ENCODE assay signal across 10 cellular contexts in genomic region chr22:37952629-37953028, GRCh38. TPM values are rescaled to one million over a fixed set of nuclear protein-coding genes. Genes with fewer than 3 reads are reported as not detected.
DNase-seq lines count a peak whose midpoint lies in the region; ATAC-seq and TF ChIP-seq lines count a peak whose summit lies in the region.
"Not testable (repeated sequence)": the region's sequence is repeated elsewhere in the genome, so short reads cannot be mapped to it uniquely, and the experiment has no call there.
"Had no signal": no experiment of that assay in that cellular context is flagged by ENCODE, and none has a peak within 500 bp of the region (broad histone marks: within the 10 kb centered on the region; RNA-seq: fewer than 3 reads in every experiment).

No MANE protein-coding gene starts in this region.

- H3K27me3 Mint-ChIP-seq in T-helper 17 cell, result peaks cover 13% of the 10 kb centered on the region

- H3K4me3 ChIP-seq in BJ (ENCODE audit: low read depth, low read length) (peak overlapping the region; percentile 100), HUES64 (ENCODE audit: low read length) (peak overlapping the region; percentile 94), astrocyte of the cerebellum (ENCODE audit: low read depth, low read length) (peak overlapping the region; percentile 94), esophagus muscularis mucosa (peak overlapping the region; percentile 83 to 95 (median 86)), kidney epithelial cell (ENCODE audit: low read depth, low read length) (peak overlapping the region; percentile 86), neuronal stem cell (ENCODE audit: low read length in 2 of 2) (peak overlapping the region; percentile 87 to 93), subcutaneous abdominal adipose tissue (ENCODE audit: low read depth in 1 of 5, low read length in 5 of 5) (peak overlapping the region; percentile 81 to 97 (median 96))

- H3K79me1 ChIP-seq in neuronal stem cell (ENCODE audit: low read depth, low read length), result not testable (repeated sequence)

- H2BK15ac ChIP-seq in neuronal stem cell (ENCODE audit: low read length), result not testable (repeated sequence)

- peak overlapping the region; percentile 100 for H3K4me3 Mint-ChIP-seq in T-helper 17 cell

- H3K27ac ChIP-seq in HUES64 (ENCODE audit: low read depth, low read length); neuronal stem cell (replicated peaks; ENCODE audit: low read length); subcutaneous abdominal adipose tissue (ENCODE audit: low read depth, low read length): not testable (repeated sequence)
- H3K27ac ChIP-seq in esophagus muscularis mucosa (replicated peaks in 1 of 4), result peak overlapping the region in 3 of 4 donors; percentile 75 to 87 (median 83)

- peak overlapping the region; percentile 50 for H4K8ac ChIP-seq in neuronal stem cell (ENCODE audit: low read depth, low read length)

- not testable (repeated sequence) for TF ChIP-seq POLR2A in esophagus muscularis mucosa (IDR thresholded peaks at IDR 0.05; ENCODE audit: low read depth)

- not testable (repeated sequence) for H4K91ac ChIP-seq in neuronal stem cell (ENCODE audit: low read depth, low read length, poor library complexity)

- H2BK5ac ChIP-seq in neuronal stem cell (ENCODE audit: low read length), result not testable (repeated sequence)

- 14% methylated on average over 20 of the region's 20 CpGs for WGBS in HUES64
- WGBS in esophagus muscularis mucosa, result 7% methylated on average over 19 of the region's 20 CpGs
- no CpG with 5 or more reads among the region's 20 CpGs for whole genome bisulfite sequencing in neuronal stem cell (ENCODE audit: extremely low coverage in 2 of 2, insufficient read length in 2 of 2, insufficient replicate concordance in 1 of 2), 2 donors

- not testable (repeated sequence) for H3K36me3 ChIP-seq in BJ (ENCODE audit: control insufficient read depth, insufficient read depth, low read length); kidney epithelial cell (ENCODE audit: control insufficient read depth, insufficient read depth, low read length)
- peaks cover 13% of the 10 kb centered on the region for H3K36me3 ChIP-seq in HUES64 (ENCODE audit: insufficient read depth, low read length)
- H3K36me3 ChIP-seq in esophagus muscularis mucosa, result peaks cover 11 to 18% (median 14%) of the 10 kb centered on the region in 4 donors
- peaks cover 11 to 12% of the 10 kb centered on the region in 2 donors for H3K36me3 ChIP-seq in neuronal stem cell (replicated peaks in 1 of 2; ENCODE audit: control insufficient read depth in 2 of 2, insufficient read depth in 2 of 2, low read length in 2 of 2)
- peaks cover 3 to 12% (median 11%) of the 10 kb centered on the region in 5 donors for H3K36me3 ChIP-seq in subcutaneous abdominal adipose tissue (ENCODE audit: control insufficient read depth in 5 of 5, insufficient read depth in 5 of 5, low read length in 5 of 5)

- not testable (repeated sequence) for ATAC-seq in T-helper 17 cell

- not testable (repeated sequence) for TF ChIP-seq EP300 in esophagus muscularis mucosa (IDR thresholded peaks at IDR 0.05)

- intact Hi-C loops in esophagus muscularis mucosa (cut with DNase I), result not testable (repeated sequence)

- H3K9me3 ChIP-seq in HUES64 (ENCODE audit: insufficient read depth, low read depth, low read length); T-helper 17 cell (ENCODE audit: control insufficient read depth, low read length, poor library complexity, severe bottlenecking); esophagus muscularis mucosa; neuronal stem cell (replicated peaks in 1 of 2; ENCODE audit: control insufficient read depth in 2 of 2, insufficient read depth in 1 of 2, low read depth in 1 of 2, low read length in 2 of 2); subcutaneous abdominal adipose tissue (ENCODE audit: control insufficient read depth in 5 of 5, low read length in 5 of 5): not testable (repeated sequence)

- peaks cover 26% of the 10 kb centered on the region for H3K4me1 Mint-ChIP-seq in T-helper 17 cell

- H2AK5ac ChIP-seq in neuronal stem cell (ENCODE audit: low read depth, low read length), result not testable (repeated sequence)

- not testable (repeated sequence) for H3K4ac ChIP-seq in neuronal stem cell (ENCODE audit: low read length)

- not testable (repeated sequence) for DNase-seq in BJ (ENCODE audit: low read depth); T-helper 17 cell; astrocyte of the cerebellum (ENCODE audit: low read depth); esophagus muscularis mucosa (ENCODE audit: extremely low spot score); kidney epithelial cell (ENCODE audit: low read depth); neuronal stem cell (ENCODE audit: low spot score)

- in situ Hi-C loops in astrocyte of the cerebellum (cut with HindIII; ENCODE audit: low sequenced_read_pairs), result not testable (repeated sequence)

- not testable (repeated sequence) for H3K14ac ChIP-seq in neuronal stem cell (ENCODE audit: low read length)

- H3K18ac ChIP-seq in neuronal stem cell (ENCODE audit: low read length), result peak overlapping the region; percentile 16

- not testable (repeated sequence) for H2BK12ac ChIP-seq in neuronal stem cell (ENCODE audit: low read length)

- H3K23ac ChIP-seq in neuronal stem cell (ENCODE audit: low read depth, low read length, poor library complexity), result not testable (repeated sequence)

- not testable (repeated sequence) for H3K9ac ChIP-seq in HUES64 (ENCODE audit: low read depth, low read length)
- H3K9ac ChIP-seq in neuronal stem cell (ENCODE audit: low read depth, low read length, poor library complexity) (peak overlapping the region; percentile 30), subcutaneous abdominal adipose tissue (ENCODE audit: low read length in 5 of 5) (peak overlapping the region in 3 of 5 donors; percentile 97 to 99 (median 98))

- peaks cover 13% of the 10 kb centered on the region for H3K36me3 Mint-ChIP-seq in T-helper 17 cell (ENCODE audit: low read depth)

- H2AFZ ChIP-seq in neuronal stem cell (ENCODE audit: low read length), result peak overlapping the region; percentile 97

- CTCF ChIA-PET in BJ (lab: Yijun Ruan, JAX), result interaction anchor here (1.0 to 2.9 kb wide), 4 partner anchors 12 to 137 kb away, joined by 3 to 14 read pairs (median 6); no protein-coding TSS in a partner anchor

- TF ChIP-seq CTCF in BJ (IDR thresholded peaks at IDR 0.05; ENCODE audit: insufficient read depth, low read depth, low read length); astrocyte of the cerebellum (IDR thresholded peaks at IDR 0.05; ENCODE audit: low read depth, low read length, missing control alignments); esophagus muscularis mucosa (IDR thresholded peaks at IDR 0.05); kidney epithelial cell (IDR thresholded peaks at IDR 0.05; ENCODE audit: insufficient read depth, low read length, poor library complexity, severe bottlenecking): not testable (repeated sequence)

- H2BK120ac ChIP-seq in neuronal stem cell (ENCODE audit: low read depth, low read length), result not testable (repeated sequence)

- peak overlapping the region; percentile 99 for H3K27ac Mint-ChIP-seq in T-helper 17 cell

- not testable (repeated sequence) for H3K27me3 ChIP-seq in BJ (ENCODE audit: control insufficient read depth, insufficient read depth, low read length); esophagus muscularis mucosa; kidney epithelial cell (ENCODE audit: control insufficient read depth, insufficient read depth, low read length); neuronal stem cell (ENCODE audit: control insufficient read depth in 3 of 3, insufficient read depth in 3 of 3, low read depth in 1 of 3, low read length in 3 of 3); subcutaneous abdominal adipose tissue (ENCODE audit: control insufficient read depth in 5 of 5, insufficient read depth in 4 of 5, low read length in 5 of 5)
- H3K27me3 ChIP-seq in HUES64 (ENCODE audit: insufficient read depth, low read length), result peaks cover 12% of the 10 kb centered on the region

- POLR2A ChIA-PET in BJ (lab: Charles Lee), result not testable (repeated sequence)

- H3K4me1 ChIP-seq in HUES64 (ENCODE audit: insufficient read depth, low read length); neuronal stem cell (ENCODE audit: control insufficient read depth in 2 of 2, insufficient read depth in 1 of 2, low read depth in 1 of 2, low read length in 2 of 2): not testable (repeated sequence)
- peaks cover 15 to 41% (median 28%) of the 10 kb centered on the region in 4 donors for H3K4me1 ChIP-seq in esophagus muscularis mucosa
- H3K4me1 ChIP-seq in subcutaneous abdominal adipose tissue (ENCODE audit: control insufficient read depth in 5 of 5, insufficient read depth in 5 of 5, low read length in 5 of 5), result peaks cover 2 to 26% (median 24%) of the 10 kb centered on the region in 5 donors

- H3K4me2 ChIP-seq in neuronal stem cell (ENCODE audit: insufficient read depth, low read length, poor library complexity, severe bottlenecking), result peak overlapping the region; percentile 87

RNA-seq across cellular contexts. Expression of gene C22orf23, which starts 0.8 kb away (rescaled TPM):
- polyA plus RNA-seq in BJ (2011; rRNA removed), result 0.38 and 0.42 TPM in 2 replicates
- 0.14 and 0.46 TPM in 2 replicates for polyA minus RNA-seq in BJ (2011; rRNA and poly(A)+ RNA removed)
- 0.30 TPM for polyA plus RNA-seq in HUES64 (2013, experiment 1 of 2)
- 0.32 TPM for polyA plus RNA-seq in HUES64 (2013, experiment 2 of 2)
- total RNA-seq in T-helper 17 cell (not detected), esophagus muscularis mucosa (not detected), kidney epithelial cell (0.75 TPM in 1 of 2 replicates, not detected in the other)
- 1.3 TPM for polyA plus RNA-seq in neuronal stem cell (2013, experiment 1 of 2)
- 1.1 TPM for polyA plus RNA-seq in neuronal stem cell (2013, experiment 2 of 2)
- total RNA-seq: mesenteric fat pad had no signal

RNA-seq across cellular contexts. Expression of gene POLR2F, which starts 0.9 kb away (rescaled TPM):
- 86.2 and 92.1 TPM in 2 replicates for polyA plus RNA-seq in BJ (2011; rRNA removed)
- polyA minus RNA-seq in BJ (2011; rRNA and poly(A)+ RNA removed), result 17.6 and 18.1 TPM in 2 replicates
- 137 TPM for polyA plus RNA-seq in HUES64 (2013, experiment 1 of 2)
- 138 TPM for polyA plus RNA-seq in HUES64 (2013, experiment 2 of 2)
- total RNA-seq in T-helper 17 cell (10 to 100 TPM; 25.9 to 27.7 TPM), esophagus muscularis mucosa (10 to 100 TPM; 45.7 to 93.0 (median 72.1) TPM), kidney epithelial cell (77.9 and 79.8 TPM in 2 replicates)
- polyA plus RNA-seq in neuronal stem cell (2013, experiment 1 of 2), result 108 TPM
- polyA plus RNA-seq in neuronal stem cell (2013, experiment 2 of 2), result 103 TPM

RNA-seq across cellular contexts. Expression of gene SOX10, which starts 31.7 kb away (rescaled TPM):
- not detected in 2 replicates for polyA plus RNA-seq in BJ (2011; rRNA removed)
- not detected in 2 replicates for polyA minus RNA-seq in BJ (2011; rRNA and poly(A)+ RNA removed)
- polyA plus RNA-seq in HUES64 (2013, experiment 1 of 2), result 4.1 TPM
- polyA plus RNA-seq in HUES64 (2013, experiment 2 of 2), result 8.5 TPM
- total RNA-seq in T-helper 17 cell (not detected), esophagus muscularis mucosa (10 to 100 TPM; 10.3 to 29.5 (median 17.7) TPM), kidney epithelial cell (not detected in 2 replicates)
- polyA plus RNA-seq in neuronal stem cell (2013, experiment 1 of 2), result 1.5 TPM
- 1.4 TPM for polyA plus RNA-seq in neuronal stem cell (2013, experiment 2 of 2)
- total RNA-seq: mesenteric fat pad, NCI-H460 had no signal

RNA-seq across cellular contexts. Expression of gene MICALL1, which starts 46.5 kb away (rescaled TPM):
- polyA plus RNA-seq in BJ (2011; rRNA removed), result 16.6 and 26.5 TPM in 2 replicates
- 23.3 and 29.9 TPM in 2 replicates for polyA minus RNA-seq in BJ (2011; rRNA and poly(A)+ RNA removed)
- polyA plus RNA-seq in HUES64 (2013, experiment 1 of 2), result 20.0 TPM
- polyA plus RNA-seq in HUES64 (2013, experiment 2 of 2), result 22.1 TPM
- 10 to 100 TPM; 19.2 to 21.9 TPM for total RNA-seq in T-helper 17 cell
- total RNA-seq in esophagus muscularis mucosa, result 100 to 1,000 TPM in 1 of 4 donors, 10 to 100 TPM in 3; 51.2 to 136 (median 71.2) TPM
- 115 and 140 TPM in 2 replicates for total RNA-seq in kidney epithelial cell
- polyA plus RNA-seq in neuronal stem cell (2013, experiment 1 of 2), result 12.2 TPM
- 12.4 TPM for polyA plus RNA-seq in neuronal stem cell (2013, experiment 2 of 2)

Comparison
In these comparisons a context has a peak if more than half of its experiments do, and no peak if none do; other contexts are left out.
1. RNA of gene SOX10, which starts 31.7 kb away (total RNA-seq): 10.3 to 29.5 TPM in esophagus muscularis mucosa; not detected in T-helper 17 cell and not detected in kidney epithelial cell; every median in the first group is over 10 times any median in the second.
2. Peak in every context shown above with its lines, with median percentiles within 50 percentile points of each other: H3K4me3 ChIP-seq.